8 cellular contexts compared by ENCODE assay signal in the genomic region with DNA sequence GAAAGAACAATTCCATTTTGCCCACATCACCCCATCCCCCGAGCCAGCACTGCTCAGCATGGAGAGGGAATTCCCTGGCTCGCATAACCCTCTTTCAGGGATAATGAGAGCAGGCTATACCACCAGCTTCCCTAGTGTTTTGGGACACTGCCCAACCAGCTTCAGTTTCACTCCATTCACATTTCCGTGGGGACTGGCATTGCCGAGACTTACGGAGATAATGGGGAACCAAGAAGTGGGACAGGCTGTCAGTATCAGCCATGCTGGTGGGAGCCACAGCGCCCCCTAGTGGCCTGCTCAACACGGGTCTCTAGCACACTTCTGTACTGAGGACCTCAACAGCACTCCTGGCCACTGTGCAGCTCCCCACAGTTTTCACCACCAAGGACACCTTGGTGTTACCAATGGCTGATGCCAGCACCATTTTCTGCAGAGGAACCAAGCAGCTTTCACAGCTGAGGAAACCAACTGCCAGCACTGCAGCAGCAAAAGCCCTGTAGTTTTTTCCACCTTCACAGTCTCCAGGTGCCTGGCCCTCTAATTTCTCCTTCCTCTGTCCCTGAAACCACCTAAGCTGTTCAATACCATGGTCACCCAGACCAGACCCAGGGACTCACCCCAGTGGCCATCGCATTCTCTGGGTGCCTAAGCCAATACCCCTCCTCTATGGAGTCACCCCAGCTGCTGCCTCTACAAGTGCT. TPM values are rescaled to one million over a fixed set of nuclear protein-coding genes. Genes with fewer than 3 reads are reported as not detected.
DNase-seq lines count a peak whose midpoint lies in the region; ATAC-seq, FAIRE-seq and TF ChIP-seq lines count a peak whose summit lies in the region.

No MANE protein-coding gene starts in this region.

- POLR2A ChIA-PET in HepG2 (lab: Yijun Ruan, JAX) = no interaction called here

- BruUV-seq in HepG2 (replicated peaks; lab: Mats Ljungman, UMichigan) = no TSS peak

- peak overlapping the region; percentile 50 for H3K4me2 ChIP-seq in HepG2 (ENCODE audit: low read depth, low read length)

- FAIRE-seq in HepG2 (lab: Jason Lieb, UNC) = peak; percentile 44

- no peaks in the 10 kb centered on the region for H3K79me2 ChIP-seq in HepG2 (ENCODE audit: insufficient read depth, low read length)

- peak; percentile 98 for ATAC-seq in HepG2
- ATAC-seq in HG03432 (IDR thresholded peaks at IDR 0.05; ENCODE audit: unreplicated experiment) = no peak

- H2AFZ ChIP-seq in HepG2 (ENCODE audit: low read length) = peak overlapping the region; percentile 28

- H4K20me1 ChIP-seq in HepG2 (ENCODE audit: insufficient read depth, low read length) = no peaks in the 10 kb centered on the region

- H3K9me3 ChIP-seq in colonic mucosa (no peaks in the 10 kb centered on the region), HepG2 (ENCODE audit: low read length) (no peaks in the 10 kb centered on the region)

- DNase-seq in C1 segment of cervical spinal cord (lab: John Stamatoyannopoulos, UW) (peak in 9 of 14 donors; percentile 2 to 71 (median 11)), H7 (peak; percentile 91), NCI-H345 (lab: John Stamatoyannopoulos, UW) (peak; percentile 44), colonic mucosa (peak; percentile 80), HepG2 (ENCODE audit: low spot score) (peak; percentile 23)
- peak; percentile 92 for DNase-seq in activated CD4-positive, alpha-beta T cell treated with anti-CD3 and anti-CD28 coated beads for 48 hours
- peak; percentile 82 for DNase-seq in stimulated activated CD4-positive, alpha-beta T cell treated with anti-CD3 and anti-CD28 coated beads, Interleukin-4, amount 100 ng/mL, for 24 hours

- intact Hi-C loops in colonic mucosa (cut with DNase I) = no loop called here
- intact Hi-C loops in HepG2 (cut with micrococcal nuclease; ENCODE audit: unreplicated experiment) = no loop called here

- TF ChIP-seq CTCF in colonic mucosa (IDR thresholded peaks at IDR 0.05) = peak; percentile 97
- peak; percentile 83 for TF ChIP-seq CTCF in HepG2 (CRISPR knock-in tag; IDR thresholded peaks at IDR 0.05)

- H3K4me3 ChIP-seq in H7 (ENCODE audit: insufficient read depth, low read depth, low read length) = no peak overlapping the region
- H3K4me3 ChIP-seq in colonic mucosa = no peak overlapping the region
- no peak overlapping the region for H3K4me3 ChIP-seq in HepG2 (replicated peaks in 1 of 3; ENCODE audit: insufficient read depth in 1 of 3, low read depth in 2 of 3, low read length in 3 of 3)

- in situ Hi-C loops in HepG2 (cut with HindIII; ENCODE audit: extremely low pct_ligation_motif_present, low pct_unique_long_range_greater_than_20kb) = no loop called here

- H3K9ac ChIP-seq in colonic mucosa (ENCODE audit: low read depth in 2 of 2, low read length in 2 of 2) = no peak overlapping the region
- H3K9ac ChIP-seq in HepG2 (ENCODE audit: insufficient read depth, low read depth, low read length) = no peak overlapping the region

- CTCF ChIA-PET in HepG2 (lab: Yijun Ruan, JAX; ENCODE audit: low intra/inter-chr PET ratio, low total read pairs) = no interaction called here

- WGBS in HepG2 (ENCODE audit: low lambda C conversion rate) = 36% methylated on average over 3 of the region's 8 CpGs

- TF ChIP-seq EP300 in HepG2 (IDR thresholded peaks at IDR 0.05; ENCODE audit: low read depth in 2 of 2, low read length in 2 of 2) = no peak
- TF ChIP-seq EP300 in HepG2 (CRISPR knock-in tag; IDR thresholded peaks at IDR 0.05; ENCODE audit: borderline replicate concordance) = no peak

- no peak for TF ChIP-seq POLR2A in HepG2 (IDR thresholded peaks at IDR 0.05; ENCODE audit: insufficient read depth in 1 of 2, low read depth in 2 of 2, low read length in 2 of 2)

- H3K4me1 ChIP-seq in colonic mucosa (no peaks in the 10 kb centered on the region), HepG2 (ENCODE audit: insufficient read depth, low read length) (no peaks in the 10 kb centered on the region)

- no peaks in the 10 kb centered on the region for H3K27me3 ChIP-seq in H7 (ENCODE audit: control insufficient read depth, insufficient read depth, low read length)
- H3K27me3 ChIP-seq in colonic mucosa = no peaks in the 10 kb centered on the region
- no peaks in the 10 kb centered on the region for H3K27me3 ChIP-seq in HepG2 (ENCODE audit: control insufficient read depth in 1 of 2, insufficient read depth in 2 of 2, low read length in 2 of 2)

- H3K36me3 ChIP-seq in H7 (replicated peaks; ENCODE audit: control insufficient read depth, insufficient read depth, low read length) = no peaks in the 10 kb centered on the region
- no peaks in the 10 kb centered on the region for H3K36me3 ChIP-seq in colonic mucosa
- no peaks in the 10 kb centered on the region for H3K36me3 ChIP-seq in HepG2 (replicated peaks in 1 of 2; ENCODE audit: control insufficient read depth in 1 of 2, insufficient read depth in 2 of 2, low read length in 2 of 2)

- H3K27ac ChIP-seq in colonic mucosa (no peak overlapping the region), HepG2 (ENCODE audit: extremely low read length, insufficient read depth, low read length) (no peak overlapping the region)

- 0 out of 2 replicates have a peak, but pooled peaks have one; percentile 36 for TF ChIP-seq RAD21 in HepG2 (CRISPR knock-in tag; IDR thresholded peaks at IDR 0.05)

TF ChIP-seq in HepG2, 621 proteins besides CTCF, POLR2A, EP300 and RAD21 (continues in another document):
- peak; percentile 35 for TF ChIP-seq TEAD3 (CRISPR knock-in tag; optimal IDR thresholded peaks at IDR 0.05; ENCODE audit: borderline replicate concordance)
- TF ChIP-seq ERF (CRISPR knock-in tag; IDR thresholded peaks at IDR 0.05) = 0 out of 2 replicates have a peak, but pooled peaks have one; percentile 19
- peak; percentile 25; the same call in 1 of the 2 replicates for TF ChIP-seq ZNF331 (CRISPR knock-in tag; IDR thresholded peaks at IDR 0.05)
- no peak for TF ChIP-seq TCF12 (IDR thresholded peaks at IDR 0.05)
- no peak for TF ChIP-seq TCF12 (CRISPR knock-in tag; IDR thresholded peaks at IDR 0.05)
- TF ChIP-seq FOXO1 (CRISPR knock-in tag; IDR thresholded peaks at IDR 0.05) = no peak
- peak; percentile 55 for TF ChIP-seq XRCC5 (optimal IDR thresholded peaks at IDR 0.05; ENCODE audit: low read length)
- TF ChIP-seq RFXANK (CRISPR knock-in tag; IDR thresholded peaks at IDR 0.05) = no peak
- no peak for TF ChIP-seq ELF4 (CRISPR knock-in tag; IDR thresholded peaks at IDR 0.05; ENCODE audit: borderline replicate concordance)
- TF ChIP-seq CC2D1A (CRISPR knock-in tag; IDR thresholded peaks at IDR 0.05) = no peak

RNA-seq across cellular contexts. Expression of gene SLC6A16, which starts 23.7 kb away (rescaled TPM):
- total RNA-seq in H7 (2014; rRNA removed; shearing (Covaris generic)) = 0.24 and 4.3 TPM in 2 replicates
- total RNA-seq in colonic mucosa (under 1 TPM; 0.17 to 0.82 TPM), HepG2 (2016; rRNA removed; fragmentation: Illumina TruSeq; extraction: Trizol) (0.07 TPM in 1 of 2 replicates, not detected in the other)
- total RNA-seq in HepG2 (2016; cell fraction: cytosol; rRNA removed; fragmentation: Illumina TruSeq; extraction: Trizol; ENCODE audit: low read depth) = not detected in 2 replicates
- total RNA-seq in HepG2 (2016; cell fraction: insoluble cytoplasmic fraction; rRNA removed; fragmentation: Illumina TruSeq; extraction: Trizol) = 0.11 and 0.25 TPM in 2 replicates
- total RNA-seq in HepG2 (2016; cell fraction: membrane; rRNA removed; fragmentation: Illumina TruSeq; extraction: Trizol) = not detected in 2 replicates
- 1.4 TPM in 1 of 2 replicates, not detected in the other for total RNA-seq in HepG2 (2016; cell fraction: nucleus; rRNA removed; fragmentation: Illumina TruSeq; extraction: Trizol)
- polyA plus RNA-seq in HepG2 (2011; rRNA removed) = 0.18 and 0.22 TPM in 2 replicates
- polyA plus RNA-seq in HepG2 (2011; cell fraction: cytosol; rRNA removed) = 0.11 and 0.36 TPM in 2 replicates
- 0.33 and 0.95 TPM in 2 replicates for polyA plus RNA-seq in HepG2 (2011; cell fraction: nucleus; rRNA removed)
- polyA plus RNA-seq in HepG2 (2012) = 0.31 and 0.64 TPM in 2 replicates
- not detected in 2 replicates for polyA plus RNA-seq in HepG2 (2016; cell fraction: cytosol; fragmentation: Illumina TruSeq; extraction: Trizol; ENCODE audit: low read depth)
- polyA plus RNA-seq in HepG2 (2016; cell fraction: insoluble cytoplasmic fraction; fragmentation: Illumina TruSeq; extraction: Trizol; ENCODE audit: low read depth) = not detected in 2 replicates
- 0.35 and 0.39 TPM in 2 replicates for polyA plus RNA-seq in HepG2 (2016; cell fraction: membrane; fragmentation: Illumina TruSeq; extraction: Trizol; ENCODE audit: low read depth)
- 0.45 TPM in 1 of 2 replicates, not detected in the other for polyA plus RNA-seq in HepG2 (2016; cell fraction: nucleus; fragmentation: Illumina TruSeq; extraction: Trizol; ENCODE audit: insufficient read depth, low read depth)
- polyA minus RNA-seq in HepG2 (2011; rRNA and poly(A)+ RNA removed; ENCODE audit: low replicate concordance) = 0.20 and 1.2 TPM in 2 replicates
- not detected in 2 replicates for polyA minus RNA-seq in HepG2 (2011; cell fraction: cytosol; rRNA and poly(A)+ RNA removed)
- polyA minus RNA-seq in HepG2 (2011; cell fraction: nucleus; rRNA and poly(A)+ RNA removed) = 0.26 and 0.37 TPM in 2 replicates

RNA-seq across cellular contexts. Expression of gene CD37, which starts 33.9 kb away (rescaled TPM):
- total RNA-seq in H7 (2014; rRNA removed; shearing (Covaris generic)) = 0.44 TPM in 1 of 2 replicates, not detected in the other
- 1 to 10 TPM; 7.4 to 8.6 TPM for total RNA-seq in colonic mucosa
- not detected in 2 replicates for total RNA-seq in HepG2 (2016; rRNA removed; fragmentation: Illumina TruSeq; extraction: Trizol)
- not detected in 2 replicates for total RNA-seq in HepG2 (2016; cell fraction: cytosol; rRNA removed; fragmentation: Illumina TruSeq; extraction: Trizol; ENCODE audit: low read depth)
- total RNA-seq in HepG2 (2016; cell fraction: insoluble cytoplasmic fraction; rRNA removed; fragmentation: Illumina TruSeq; extraction: Trizol) = not detected in 2 replicates
- total RNA-seq in HepG2 (2016; cell fraction: membrane; rRNA removed; fragmentation: Illumina TruSeq; extraction: Trizol) = not detected in 2 replicates
- not detected in 2 replicates for total RNA-seq in HepG2 (2016; cell fraction: nucleus; rRNA removed; fragmentation: Illumina TruSeq; extraction: Trizol)
- not detected in 2 replicates for polyA plus RNA-seq in HepG2 (2011; rRNA removed)
- polyA plus RNA-seq in HepG2 (2011; cell fraction: cytosol; rRNA removed) = not detected in 2 replicates
- 0.12 TPM in 1 of 2 replicates, not detected in the other for polyA plus RNA-seq in HepG2 (2011; cell fraction: nucleus; rRNA removed)
- polyA plus RNA-seq in HepG2 (2012) = 0.52 and 2.6 TPM in 2 replicates
- not detected in 2 replicates for polyA plus RNA-seq in HepG2 (2016; cell fraction: cytosol; fragmentation: Illumina TruSeq; extraction: Trizol; ENCODE audit: low read depth)
- not detected in 2 replicates for polyA plus RNA-seq in HepG2 (2016; cell fraction: insoluble cytoplasmic fraction; fragmentation: Illumina TruSeq; extraction: Trizol; ENCODE audit: low read depth)
- polyA plus RNA-seq in HepG2 (2016; cell fraction: membrane; fragmentation: Illumina TruSeq; extraction: Trizol; ENCODE audit: low read depth) = not detected in 2 replicates
- not detected in 2 replicates for polyA plus RNA-seq in HepG2 (2016; cell fraction: nucleus; fragmentation: Illumina TruSeq; extraction: Trizol; ENCODE audit: insufficient read depth, low read depth)
- 0.14 TPM in 1 of 2 replicates, not detected in the other for polyA minus RNA-seq in HepG2 (2011; rRNA and poly(A)+ RNA removed; ENCODE audit: low replicate concordance)
- not detected in 2 replicates for polyA minus RNA-seq in HepG2 (2011; cell fraction: cytosol; rRNA and poly(A)+ RNA removed)
- not detected in 2 replicates for polyA minus RNA-seq in HepG2 (2011; cell fraction: nucleus; rRNA and poly(A)+ RNA removed)

Comparison
In these comparisons a context has a peak if more than half of its experiments do, and no peak if none do; other contexts are left out.
1. DNase-seq: peak in every context shown above with its lines; median percentile 92 in activated CD4-positive, alpha-beta T cell treated with anti-CD3 and anti-CD28 coated beads for 48 hours; 91 in H7; 82 in stimulated activated CD4-positive, alpha-beta T cell treated with anti-CD3 and anti-CD28 coated beads, Interleukin-4, amount 100 ng/mL, for 24 hours; 80 in colonic mucosa; 44 in NCI-H345; 23 in HepG2; 11 in C1 segment of cervical spinal cord.